ENCODE assay signal across 34 cellular contexts in the genomic region with DNA sequence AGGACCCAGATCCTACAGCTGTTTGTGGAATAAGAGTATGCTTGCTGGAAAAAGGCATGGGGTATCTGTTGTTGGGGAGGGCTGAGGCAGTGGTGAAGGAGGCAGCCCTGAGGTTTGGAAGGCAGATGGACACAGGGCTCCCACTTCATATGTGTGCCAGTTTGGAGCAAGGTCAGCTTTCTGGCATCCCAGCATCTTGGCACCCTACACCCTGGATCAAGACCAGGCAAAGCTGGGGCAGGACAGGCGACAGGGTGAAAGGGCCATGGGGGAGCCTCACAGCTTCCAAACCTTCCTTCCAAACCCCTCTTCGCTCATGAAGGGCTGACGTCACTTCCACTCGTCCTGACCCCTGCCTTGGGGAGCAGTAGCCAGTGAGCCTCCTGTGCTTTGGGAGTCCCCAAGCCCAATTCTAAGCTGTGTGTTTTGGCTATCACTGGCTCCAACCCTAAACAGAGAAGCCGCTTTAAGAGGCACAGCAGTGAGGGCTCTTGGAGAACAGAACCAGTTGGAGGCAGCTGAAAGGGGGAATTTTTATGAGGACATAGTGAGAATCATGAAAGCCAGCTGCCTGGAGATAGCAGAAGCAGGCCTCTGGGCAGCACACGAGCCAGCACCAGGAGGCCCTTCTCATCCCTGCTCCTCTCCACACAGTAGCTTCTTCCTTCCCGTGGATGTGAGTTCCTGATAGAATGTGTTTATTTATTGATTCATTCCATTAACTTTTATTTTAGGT.
"Had no signal": no experiment of that assay in that cellular context is flagged by ENCODE, and none has a peak within 500 bp of the region (broad histone marks: within the 10 kb centered on the region; RNA-seq: fewer than 3 reads in every experiment).

No MANE protein-coding gene starts in this region.

- H3K27me3 ChIP-seq: Peyer's patch had no signal

- H3K9me3 Mint-ChIP-seq: activated T-helper 1 cell treated with anti-CD3 and anti-CD28 coated beads, Interleukin-12 subunit alpha, Interleukin-12 subunit beta, Interleukin-2, Interleukin-4 antibody, amounts not matched to agents 30 ng/mL and 10 ng/mL and 1 ng/mL, durations not matched to agents 14 hours and 24 hours and 36 hours had no signal

- H3K27ac ChIP-seq: Peyer's patch, VCaP had no signal

- H3K4me3 ChIP-seq: Peyer's patch had no signal

- H3K9me3 ChIP-seq: Peyer's patch had no signal

- H3K27ac Mint-ChIP-seq: activated B cell treated with CpG ODN at 0.5 μM for 24 hours; activated CD4-positive, alpha-beta memory T cell treated with anti-CD3 and anti-CD28 coated beads for 36 hours; activated naive CD4-positive, alpha-beta T cell treated with anti-CD3 and anti-CD28 coated beads, Interleukin-2, amount 10 ng/mL, durations not matched to agents 7 days and 5 days; activated naive CD8-positive, alpha-beta T cell; activated naive CD8-positive, alpha-beta T cell treated with anti-CD3 and anti-CD28 coated beads, Interleukin-2, amount 50 U/mL, for 24 hours; activated T-helper 1 cell treated with anti-CD3 and anti-CD28 coated beads, Interleukin-12 subunit alpha, Interleukin-12 subunit beta, Interleukin-2, Interleukin-4 antibody, amounts not matched to agents 30 ng/mL and 10 ng/mL and 1 ng/mL, durations not matched to agents 14 hours and 24 hours and 36 hours; brain had no signal

- H3K4me1 ChIP-seq: Peyer's patch had no signal

- H3K4me1 Mint-ChIP-seq: activated B cell treated with CpG ODN at 0.5 μM for 24 hours; activated naive CD4-positive, alpha-beta T cell treated with anti-CD3 and anti-CD28 coated beads, Interleukin-2, amount 10 ng/mL, durations not matched to agents 7 days and 5 days; activated naive CD8-positive, alpha-beta T cell treated with anti-CD3 and anti-CD28 coated beads, Interleukin-2, amount 50 U/mL, for 24 hours had no signal

- H3K27me3 Mint-ChIP-seq: activated B cell treated with CpG ODN at 0.5 μM for 24 hours; activated CD4-positive, alpha-beta memory T cell treated with anti-CD3 and anti-CD28 coated beads for 36 hours; activated naive CD4-positive, alpha-beta T cell treated with anti-CD3 and anti-CD28 coated beads, Interleukin-2, amount 10 ng/mL, durations not matched to agents 7 days and 5 days; activated naive CD8-positive, alpha-beta T cell; activated naive CD8-positive, alpha-beta T cell treated with anti-CD3 and anti-CD28 coated beads, Interleukin-2, amount 50 U/mL, for 24 hours; brain had no signal

- H3K36me3 Mint-ChIP-seq: activated CD4-positive, alpha-beta memory T cell treated with anti-CD3 and anti-CD28 coated beads for 36 hours; activated naive CD4-positive, alpha-beta T cell treated with anti-CD3 and anti-CD28 coated beads, Interleukin-2, amount 10 ng/mL, durations not matched to agents 7 days and 5 days; activated naive CD8-positive, alpha-beta T cell; brain had no signal

- H3K36me3 ChIP-seq: Peyer's patch had no signal

- H3K4me3 Mint-ChIP-seq: activated B cell treated with CpG ODN at 0.5 μM for 24 hours; activated CD4-positive, alpha-beta memory T cell treated with anti-CD3 and anti-CD28 coated beads for 36 hours; activated naive CD4-positive, alpha-beta T cell treated with anti-CD3 and anti-CD28 coated beads, Interleukin-2, amount 10 ng/mL, durations not matched to agents 7 days and 5 days; activated naive CD8-positive, alpha-beta T cell; activated naive CD8-positive, alpha-beta T cell treated with anti-CD3 and anti-CD28 coated beads, Interleukin-2, amount 50 U/mL, for 24 hours; activated T-cell treated with anti-CD3 and anti-CD28 coated beads, Interleukin-2, amount 50 U/mL, for 4 hours; activated T-helper 1 cell treated with anti-CD3 and anti-CD28 coated beads, Interleukin-12 subunit alpha, Interleukin-12 subunit beta, Interleukin-2, Interleukin-4 antibody, amounts not matched to agents 30 ng/mL and 10 ng/mL and 1 ng/mL, durations not matched to agents 14 hours and 24 hours and 36 hours; brain had no signal

- DNase-seq: activated B cell treated with CpG ODN at 0.5 μM for 24 hours; activated CD4-positive, alpha-beta memory T cell treated with anti-CD3 and anti-CD28 coated beads for 36 hours; activated CD4-positive, alpha-beta T cell treated with anti-CD3 and anti-CD28 coated beads for 4 hours; activated CD4-positive, alpha-beta T cell treated with anti-CD3 and anti-CD28 coated beads, Interleukin-2, amount 50 U/mL, for 1 hour; activated CD4-positive, CD25-positive, alpha-beta regulatory T cell treated with anti-CD3 and anti-CD28 coated beads, Interleukin-2, amount 50 U/mL, for 72 hours; activated CD8-positive, alpha-beta memory T cell treated with anti-CD3 and anti-CD28 coated beads, Interleukin-2, amount 50 U/mL, for 4 hours; activated effector memory CD4-positive, alpha-beta T cell treated with Interleukin-2 at 50 U/mL for 16 hours; activated naive CD4-positive, alpha-beta T cell treated with anti-CD3 and anti-CD28 coated beads, Interleukin-2, amount 10 ng/mL, durations not matched to agents 7 days and 5 days; activated naive CD8-positive, alpha-beta T cell treated with anti-CD3 and anti-CD28 coated beads, Interleukin-2, amount 50 U/mL, for 24 hours; activated T-cell treated with anti-CD3 and anti-CD28 coated beads for 4 hours; activated T-cell treated with anti-CD3 and anti-CD28 coated beads, Interleukin-2, amount 50 U/mL, for 4 hours; anterior cingulate cortex; central memory CD4-positive, alpha-beta T cell; NCI-H1048; NCI-H1105 treated with DMSO at 0.1 percent for 48 hours; NCI-H1436; NCI-H1694; NCI-H1930; NCI-H2081 treated with DMSO at 0.1 percent for 48 hours; NCI-H510A; NCI-H526; NCI-H748 treated with DMSO at 0.1 percent for 48 hours; NK-92 treated with Interleukin-12 subunit alpha and Interleukin-12 subunit beta, amount 100 ng/mL, for 24 hours; PC-3; Peyer's patch; RPMI8226; SW 1271; T-helper 1 cell; T-helper 2 cell; T-helper 9 cell had no signal
